8 cellular contexts compared by ENCODE assay signal in genomic region chr6:31660224-31660997, GRCh38. TPM values are rescaled to one million over a fixed set of nuclear protein-coding genes. Genes with fewer than 3 reads are reported as not detected.
DNase-seq lines count a peak whose midpoint lies in the region; ATAC-seq, FAIRE-seq and TF ChIP-seq lines count a peak whose summit lies in the region.

A gene with protein sequence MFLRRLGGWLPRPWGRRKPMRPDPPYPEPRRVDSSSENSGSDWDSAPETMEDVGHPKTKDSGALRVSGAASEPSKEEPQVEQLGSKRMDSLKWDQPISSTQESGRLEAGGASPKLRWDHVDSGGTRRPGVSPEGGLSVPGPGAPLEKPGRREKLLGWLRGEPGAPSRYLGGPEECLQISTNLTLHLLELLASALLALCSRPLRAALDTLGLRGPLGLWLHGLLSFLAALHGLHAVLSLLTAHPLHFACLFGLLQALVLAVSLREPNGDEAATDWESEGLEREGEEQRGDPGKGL (minus strand): TSS chr6:31660778. CDS start chr6:31659947, 831 bp downstream.

- FAIRE-seq in kidney (lab: Jason Lieb, UNC) = no peak

- H3K4me1 ChIP-seq in kidney (ENCODE audit: control insufficient read depth in 1 of 2, insufficient read depth in 1 of 2, low read depth in 1 of 2, low read length in 2 of 2) = peaks cover 33 to 51% of the 10 kb centered on the region in 2 donors

- H3K9ac ChIP-seq in kidney (ENCODE audit: low read length in 2 of 2) = peak within 1 kb of the TSS; percentile 86 to 95

- H3K36me3 ChIP-seq in kidney (ENCODE audit: control insufficient read depth in 1 of 2, insufficient read depth in 2 of 2, low read length in 2 of 2) = peaks cover 6 to 7% of the 10 kb centered on the region in 2 donors

- intact Hi-C loops in kidney (cut with DNase I) = no loop called here

- H3K4me3 ChIP-seq in GM08714 (ENCODE audit: low read length) (peak within 1 kb of the TSS; percentile 76), kidney (ENCODE audit: low read length in 2 of 2) (peak within 1 kb of the TSS; percentile 93 to 98)

- H3K9me3 ChIP-seq in kidney (ENCODE audit: control insufficient read depth in 1 of 2, low read length in 2 of 2) = no peaks in the 10 kb centered on the region

- peak; percentile 65 for DNase-seq in NCI-H345 treated with DMSO at 0.1 percent for 48 hours (lab: John Stamatoyannopoulos, UW; ENCODE audit: unreplicated experiment)
- peak; percentile 77 for DNase-seq in activated CD4-positive, CD25-positive, alpha-beta regulatory T cell treated with anti-CD3 and anti-CD28 coated beads, Interleukin-2, amount 50 U/mL, for 72 hours
- peak; percentile 83 for DNase-seq in cerebellar cortex (ENCODE audit: low spot score)
- DNase-seq in kidney = peak; percentile 96
- DNase-seq in stimulated activated CD4-positive, alpha-beta T cell treated with anti-CD3 and anti-CD28 coated beads, Interleukin-15, amount 100 ng/mL, for 1 hour (ENCODE audit: low read depth in 1 of 2, low spot score in 1 of 2) = peak; percentile 61 to 62

- ATAC-seq in HG03025 (IDR thresholded peaks at IDR 0.05; ENCODE audit: low FRiP score, unreplicated experiment) (peak; percentile 37), GM21717 (IDR thresholded peaks at IDR 0.05; ENCODE audit: unreplicated experiment) (no peak)

- H3K27ac ChIP-seq in kidney (ENCODE audit: low read depth in 2 of 2, low read length in 2 of 2) = peak within 1 kb of the TSS; percentile 84 to 90

- TF ChIP-seq CTCF in kidney (IDR thresholded peaks at IDR 0.05; ENCODE audit: borderline replicate concordance, extremely low read depth, insufficient read depth) = no peak

RNA-seq across cellular contexts. Expression of the gene that starts here (rescaled TPM):
- total RNA-seq in kidney = 26.5 TPM
- 25.5 TPM for polyA plus RNA-seq in kidney (ENCODE audit: insufficient read depth, low read depth, low replicate concordance)
